ENCODE assay signal across 1 cellular context in the genomic region with DNA sequence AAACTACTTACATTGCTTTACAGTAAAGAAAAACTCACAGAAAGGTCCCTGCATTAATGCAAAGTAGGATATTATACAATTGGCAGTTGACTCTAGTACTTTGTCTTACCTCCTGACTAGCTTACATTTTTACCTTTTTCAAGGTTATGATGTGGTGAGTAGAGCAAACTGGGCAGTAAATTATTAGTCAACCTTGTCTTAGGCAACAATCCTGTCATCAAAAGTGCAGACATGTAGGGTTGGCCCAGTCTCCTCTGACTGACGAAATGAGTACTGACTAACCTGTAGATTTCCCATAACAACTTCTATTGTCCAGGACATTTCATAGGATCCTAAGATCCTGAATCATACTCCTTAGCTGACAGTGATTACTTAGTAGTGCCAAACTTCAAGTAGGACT.
TF ChIP-seq lines count a peak whose summit lies in the region.

No MANE protein-coding gene starts in this region.

TF ChIP-seq in liver, 16 proteins besides CTCF, POLR2A, EP300 and RAD21 (continued from another document):
- peak; percentile 56 for TF ChIP-seq SP1 (IDR thresholded peaks at IDR 0.05)
- peak; percentile 47 to 54 for TF ChIP-seq RXRA (IDR thresholded peaks at IDR 0.05)
- peak; percentile 58 to 62 for TF ChIP-seq HNF4A (conservative IDR thresholded peaks at IDR 0.05)
- no peak for TF ChIP-seq HNF4G (IDR thresholded peaks at IDR 0.05)
